Comparison of ENCODE assay signal across 1 cellular context in the genomic region with DNA sequence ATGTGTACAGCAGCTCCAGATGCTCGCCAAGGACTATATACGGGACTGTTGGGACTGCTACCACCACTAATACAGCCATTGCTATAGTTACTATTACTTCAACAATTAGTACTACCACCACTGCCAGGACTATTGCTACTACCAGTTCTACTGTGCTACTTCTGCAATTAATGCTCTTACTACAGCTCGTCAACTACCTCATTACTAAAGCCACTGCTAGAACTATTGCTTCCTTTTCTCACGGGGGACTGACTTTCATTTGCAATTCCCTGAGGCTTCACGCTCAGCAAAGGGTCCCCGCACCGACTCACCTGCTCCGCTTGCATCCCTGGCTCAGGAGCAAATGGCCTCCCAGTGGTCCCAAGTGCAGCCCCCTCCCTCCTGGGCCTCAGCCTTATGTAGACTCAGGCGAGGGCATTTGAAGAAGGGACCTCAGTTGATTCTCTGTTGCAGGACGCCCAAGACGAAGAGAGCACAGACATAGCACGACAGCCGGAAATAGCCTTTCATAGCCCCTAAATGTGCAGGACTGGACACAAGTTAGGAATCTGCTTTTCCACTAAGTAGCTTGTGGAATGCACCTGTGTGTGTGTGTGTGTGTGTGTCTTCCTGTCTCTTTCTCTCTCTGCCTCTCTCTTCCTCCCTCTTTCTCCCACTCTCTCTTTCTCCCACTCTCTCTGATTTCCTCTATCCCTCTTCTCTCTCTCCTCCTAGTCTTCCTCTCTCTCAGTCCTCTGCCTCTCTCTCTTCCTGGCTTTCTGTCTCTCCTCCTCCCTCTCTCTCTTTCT.
TF ChIP-seq lines count a peak whose summit lies in the region.

No MANE protein-coding gene starts in this region.

TF ChIP-seq in WTC11, 78 proteins besides CTCF, POLR2A, EP300 and RAD21 (continued from another document):
- TF ChIP-seq, protein P1, sequence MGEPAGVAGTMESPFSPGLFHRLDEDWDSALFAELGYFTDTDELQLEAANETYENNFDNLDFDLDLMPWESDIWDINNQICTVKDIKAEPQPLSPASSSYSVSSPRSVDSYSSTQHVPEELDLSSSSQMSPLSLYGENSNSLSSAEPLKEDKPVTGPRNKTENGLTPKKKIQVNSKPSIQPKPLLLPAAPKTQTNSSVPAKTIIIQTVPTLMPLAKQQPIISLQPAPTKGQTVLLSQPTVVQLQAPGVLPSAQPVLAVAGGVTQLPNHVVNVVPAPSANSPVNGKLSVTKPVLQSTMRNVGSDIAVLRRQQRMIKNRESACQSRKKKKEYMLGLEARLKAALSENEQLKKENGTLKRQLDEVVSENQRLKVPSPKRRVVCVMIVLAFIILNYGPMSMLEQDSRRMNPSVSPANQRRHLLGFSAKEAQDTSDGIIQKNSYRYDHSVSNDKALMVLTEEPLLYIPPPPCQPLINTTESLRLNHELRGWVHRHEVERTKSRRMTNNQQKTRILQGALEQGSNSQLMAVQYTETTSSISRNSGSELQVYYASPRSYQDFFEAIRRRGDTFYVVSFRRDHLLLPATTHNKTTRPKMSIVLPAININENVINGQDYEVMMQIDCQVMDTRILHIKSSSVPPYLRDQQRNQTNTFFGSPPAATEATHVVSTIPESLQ (CRISPR knock-in tag; IDR thresholded peaks at IDR 0.05), result no peak
- TF ChIP-seq, protein P2, sequence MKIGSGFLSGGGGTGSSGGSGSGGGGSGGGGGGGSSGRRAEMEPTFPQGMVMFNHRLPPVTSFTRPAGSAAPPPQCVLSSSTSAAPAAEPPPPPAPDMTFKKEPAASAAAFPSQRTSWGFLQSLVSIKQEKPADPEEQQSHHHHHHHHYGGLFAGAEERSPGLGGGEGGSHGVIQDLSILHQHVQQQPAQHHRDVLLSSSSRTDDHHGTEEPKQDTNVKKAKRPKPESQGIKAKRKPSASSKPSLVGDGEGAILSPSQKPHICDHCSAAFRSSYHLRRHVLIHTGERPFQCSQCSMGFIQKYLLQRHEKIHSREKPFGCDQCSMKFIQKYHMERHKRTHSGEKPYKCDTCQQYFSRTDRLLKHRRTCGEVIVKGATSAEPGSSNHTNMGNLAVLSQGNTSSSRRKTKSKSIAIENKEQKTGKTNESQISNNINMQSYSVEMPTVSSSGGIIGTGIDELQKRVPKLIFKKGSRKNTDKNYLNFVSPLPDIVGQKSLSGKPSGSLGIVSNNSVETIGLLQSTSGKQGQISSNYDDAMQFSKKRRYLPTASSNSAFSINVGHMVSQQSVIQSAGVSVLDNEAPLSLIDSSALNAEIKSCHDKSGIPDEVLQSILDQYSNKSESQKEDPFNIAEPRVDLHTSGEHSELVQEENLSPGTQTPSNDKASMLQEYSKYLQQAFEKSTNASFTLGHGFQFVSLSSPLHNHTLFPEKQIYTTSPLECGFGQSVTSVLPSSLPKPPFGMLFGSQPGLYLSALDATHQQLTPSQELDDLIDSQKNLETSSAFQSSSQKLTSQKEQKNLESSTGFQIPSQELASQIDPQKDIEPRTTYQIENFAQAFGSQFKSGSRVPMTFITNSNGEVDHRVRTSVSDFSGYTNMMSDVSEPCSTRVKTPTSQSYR (CRISPR knock-in tag; IDR thresholded peaks at IDR 0.05), result no peak
TF ChIP-seq in WTC11: peak in this region for 0.
